11 cellular contexts compared by ENCODE assay signal in genomic region chr17:68906638-68907037, GRCh38. TPM values are rescaled to one million over a fixed set of nuclear protein-coding genes. Genes with fewer than 3 reads are reported as not detected.
DNase-seq lines count a peak whose midpoint lies in the region; ATAC-seq, FAIRE-seq and TF ChIP-seq lines count a peak whose summit lies in the region.
"Had no signal": no experiment of that assay in that cellular context is flagged by ENCODE, and none has a peak within 500 bp of the region (broad histone marks: within the 10 kb centered on the region; RNA-seq: fewer than 3 reads in every experiment).

No MANE protein-coding gene starts in this region.

- FAIRE-seq in astrocyte (lab: Jason Lieb, UNC): no peak
- FAIRE-seq in H54 (lab: Jason Lieb, UNC): no peak

- H3K36me3 ChIP-seq in astrocyte (ENCODE audit: insufficient read depth, low read length): no peaks in the 10 kb centered on the region
- H3K36me3 ChIP-seq in prostate gland: no peaks in the 10 kb centered on the region

- H3K9me3 Mint-ChIP-seq in astrocyte (ENCODE audit: unreplicated experiment): peaks cover under 1% of the 10 kb centered on the region

- TF ChIP-seq CTCF in AG09309 (IDR thresholded peaks at IDR 0.05; ENCODE audit: control insufficient read depth, insufficient read depth, low read depth, low read length, missing control alignments) (peak; percentile 37), astrocyte (IDR thresholded peaks at IDR 0.05; ENCODE audit: insufficient read depth, low read depth, low read length) (peak; percentile 62), prostate gland (IDR thresholded peaks at IDR 0.05) (peak in 2 of 4 experiments; percentile 11 to 24)

- no peak overlapping the region for H3K4me2 ChIP-seq in astrocyte (ENCODE audit: low read length)

- no peak overlapping the region for H3K4me3 ChIP-seq in AG09309 (ENCODE audit: control insufficient read depth, low read depth, low read length)
- H3K4me3 ChIP-seq in astrocyte (ENCODE audit: insufficient read depth, low read depth, low read length): no peak overlapping the region
- no peak overlapping the region for H3K4me3 ChIP-seq in prostate gland

- no peaks in the 10 kb centered on the region for H3K27me3 Mint-ChIP-seq in astrocyte (ENCODE audit: low read depth, unreplicated experiment)

- H3K4me1 ChIP-seq in astrocyte (ENCODE audit: insufficient read depth, low read length) (peaks cover 4% of the 10 kb centered on the region), prostate gland (replicated peaks) (no peaks in the 10 kb centered on the region)

- WGBS in prostate gland: 57% methylated on average over 3 of the region's 3 CpGs

- H3K79me2 ChIP-seq in astrocyte (ENCODE audit: insufficient read depth, low read length): no peaks in the 10 kb centered on the region

- no peaks in the 10 kb centered on the region for H3K36me3 Mint-ChIP-seq in astrocyte (ENCODE audit: low read depth, unreplicated experiment)

- no peaks in the 10 kb centered on the region for H4K20me1 ChIP-seq in astrocyte (ENCODE audit: insufficient read depth, low read length)

- H2AFZ ChIP-seq in astrocyte (ENCODE audit: low read depth, low read length): no peak overlapping the region

- H3K27ac ChIP-seq in astrocyte (ENCODE audit: low read depth, low read length): no peak overlapping the region
- H3K27ac ChIP-seq in prostate gland: no peak overlapping the region

- no peak for TF ChIP-seq POLR2A in prostate gland (IDR thresholded peaks at IDR 0.05)
- no peak for TF ChIP-seq POLR2A in H54 (IDR thresholded peaks at IDR 0.05; ENCODE audit: low read depth, low read length)

- H3K4me1 Mint-ChIP-seq in astrocyte (ENCODE audit: low read depth, unreplicated experiment): peaks cover 25% of the 10 kb centered on the region

- H3K27ac Mint-ChIP-seq in astrocyte (ENCODE audit: unreplicated experiment): no peak overlapping the region

- DNase-seq in AG09309 (ENCODE audit: low read depth): no peak
- peak; percentile 18 to 29 for DNase-seq in Kasumi-1 (lab: John Stamatoyannopoulos, UW)
- DNase-seq in astrocyte (ENCODE audit: low read depth): peak; percentile 20
- DNase-seq in left lobe of liver (ENCODE audit: low spot score): no peak
- DNase-seq in prostate gland (ENCODE audit: low spot score): no peak
- no peak for DNase-seq in H54 (ENCODE audit: insufficient read length, low spot score)
- DNase-seq: activated T-cell treated with anti-CD3 and anti-CD28 coated beads, Interleukin-2, amount 50 U/mL, for 1 hour; DMS79 treated with DMSO at 0.1 percent for 48 hours; NCI-H1930 had no signal

- H3K9me3 ChIP-seq in astrocyte (ENCODE audit: insufficient read depth, low read depth, low read length) (no peaks in the 10 kb centered on the region), prostate gland (no peaks in the 10 kb centered on the region)

- H3K4me3 Mint-ChIP-seq in astrocyte (ENCODE audit: unreplicated experiment): no peak overlapping the region

- ATAC-seq in left lobe of liver (peak; percentile 28), GM18519 (IDR thresholded peaks at IDR 0.05; ENCODE audit: low FRiP score, unreplicated experiment) (no peak), GM18520 (IDR thresholded peaks at IDR 0.05; ENCODE audit: unreplicated experiment) (no peak)

- no peaks in the 10 kb centered on the region for H3K27me3 ChIP-seq in astrocyte (ENCODE audit: insufficient read depth, low read length)
- H3K27me3 ChIP-seq in prostate gland (replicated peaks; ENCODE audit: insufficient read depth): no peaks in the 10 kb centered on the region

- intact Hi-C loops in prostate gland (cut with DNase I): no loop called here

- H3K9ac ChIP-seq in astrocyte (ENCODE audit: low read length): no peak overlapping the region

RNA-seq across cellular contexts. Expression of gene ABCA8, which starts 48.6 kb away (rescaled TPM):
- total RNA-seq in astrocyte (not detected in 2 replicates), left lobe of liver (35.6 TPM), prostate gland (100 to 1,000 TPM in 1 of 2 donors, 1 to 10 TPM in 1; 7.8 to 111 TPM)

Comparison
In these comparisons a context has a peak if more than half of its experiments do, and no peak if none do; other contexts are left out.
1. DNase-seq: peak in Kasumi-1 (2 of 2) and astrocyte (single experiment); none in AG09309 (single experiment), left lobe of liver (single experiment), prostate gland (single experiment) and H54 (single experiment).